1 cellular context compared by ENCODE assay signal in genomic region chr1:228478912-228479665, GRCh38.
TF ChIP-seq lines count a peak whose summit lies in the region.

No MANE protein-coding gene starts in this region.

TF ChIP-seq in GM12878, 131 proteins besides CTCF, POLR2A, EP300 and RAD21 (continued from another document):
- TF ChIP-seq ZBTB4 (CRISPR knock-in tag; IDR thresholded peaks at IDR 0.05) (no peak), DPF2 (IDR thresholded peaks at IDR 0.05) (no peak), ASH2L (IDR thresholded peaks at IDR 0.05; ENCODE audit: borderline replicate concordance, low read depth) (no peak), ZBTB33 (IDR thresholded peaks at IDR 0.05) (no peak), CEBPZ (IDR thresholded peaks at IDR 0.05; ENCODE audit: low read depth, low read length) (no peak), MTA2 (IDR thresholded peaks at IDR 0.05; ENCODE audit: low read depth) (no peak), IRF3 (IDR thresholded peaks at IDR 0.05) (no peak), RB1 (IDR thresholded peaks at IDR 0.05; ENCODE audit: borderline replicate concordance) (no peak), RCOR1 (conservative IDR thresholded peaks at IDR 0.05; ENCODE audit: low read depth, low read length) (no peak), SMARCA5 (IDR thresholded peaks at IDR 0.05) (no peak), USF2 (IDR thresholded peaks at IDR 0.05; ENCODE audit: borderline replicate concordance, low read depth, low read length) (no peak), ETV6 (conservative IDR thresholded peaks at IDR 0.05 in 1 of 2, IDR thresholded peaks at IDR 0.05 in 1 of 2; ENCODE audit: borderline replicate concordance in 1 of 2, low read depth in 1 of 2) (peak in 1 of 2 experiments; percentile 25; a peak in 1 of 4 replicates), POLR2AphosphoS5 (IDR thresholded peaks at IDR 0.05; ENCODE audit: low read length) (no peak), ZNF207 (IDR thresholded peaks at IDR 0.05; ENCODE audit: borderline replicate concordance) (no peak), NRF1 (conservative IDR thresholded peaks at IDR 0.05; ENCODE audit: low read depth, low read length) (no peak), TCF12 (IDR thresholded peaks at IDR 0.05; ENCODE audit: low read depth, low read length) (no peak)
